ENCODE assay signal across 12 cellular contexts in the genomic region with DNA sequence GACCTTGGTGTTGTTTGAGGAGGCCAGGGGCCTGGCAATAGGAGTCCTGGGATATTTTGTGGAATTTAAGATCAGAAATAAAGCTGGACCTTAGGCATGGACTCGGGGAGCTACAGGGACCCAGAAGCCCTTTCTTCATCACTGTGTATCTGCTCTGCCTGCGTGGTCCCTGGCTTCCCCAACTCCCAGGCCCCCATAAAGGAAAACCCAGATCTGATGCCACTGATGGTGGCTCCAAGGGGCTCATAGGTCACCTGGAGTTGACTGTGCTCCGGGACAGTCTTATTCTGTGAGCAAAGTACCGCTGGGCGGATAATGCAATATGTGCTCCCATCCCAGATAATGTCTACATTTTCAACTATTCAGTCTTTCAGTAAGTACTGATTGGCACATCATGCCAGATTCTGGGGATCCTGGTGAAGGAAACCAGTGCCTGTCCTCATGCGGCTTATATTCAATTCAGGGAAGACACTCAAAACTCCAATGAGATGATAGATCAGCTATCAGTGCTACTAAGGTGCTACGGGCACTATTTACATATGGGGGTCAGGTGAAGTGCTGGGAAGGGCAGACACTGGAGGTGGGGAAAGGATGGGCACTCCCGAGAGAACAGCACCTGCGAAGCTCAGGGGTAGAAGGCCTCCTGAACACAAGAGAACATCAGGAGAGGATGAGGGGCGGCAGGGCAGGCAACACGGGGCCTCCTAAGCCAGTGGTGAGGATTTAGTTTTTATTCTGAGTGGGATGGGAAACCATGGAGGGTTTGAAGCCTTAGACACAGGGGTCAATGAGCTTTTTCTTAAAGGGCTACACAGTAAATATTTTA. TPM values are rescaled to one million over a fixed set of nuclear protein-coding genes. Genes with fewer than 3 reads are reported as not detected.
DNase-seq lines count a peak whose midpoint lies in the region; ATAC-seq and TF ChIP-seq lines count a peak whose summit lies in the region.
"Had no signal": no experiment of that assay in that cellular context is flagged by ENCODE, and none has a peak within 500 bp of the region (broad histone marks: within the 10 kb centered on the region; RNA-seq: fewer than 3 reads in every experiment).

No MANE protein-coding gene starts in this region.

- TF ChIP-seq POLR2A in GM18526 (IDR thresholded peaks at IDR 0.05; ENCODE audit: extremely low read depth, insufficient read length), result peak; percentile 33
- TF ChIP-seq POLR2A in esophagus muscularis mucosa (IDR thresholded peaks at IDR 0.05; ENCODE audit: low read depth), result no peak

- no peak overlapping the region for H3K27ac Mint-ChIP-seq in activated CD8-positive, alpha-beta memory T cell treated with anti-CD3 and anti-CD28 coated beads, Interleukin-2, amount 10 ng/mL, durations not matched to agents 7 days and 5 days

- H3K27me3 Mint-ChIP-seq in activated CD8-positive, alpha-beta memory T cell treated with anti-CD3 and anti-CD28 coated beads, Interleukin-2, amount 10 ng/mL, durations not matched to agents 7 days and 5 days, result no peaks in the 10 kb centered on the region

- peak overlapping the region; percentile 59 for H4K91ac ChIP-seq in trophoblast cell (ENCODE audit: low read depth, low read length)

- peak overlapping the region; percentile 64 for H3K14ac ChIP-seq in trophoblast cell (ENCODE audit: low read length)

- no peak for TF ChIP-seq CTCF in esophagus muscularis mucosa (IDR thresholded peaks at IDR 0.05)

- peaks cover 17% of the 10 kb centered on the region for H3K79me1 ChIP-seq in trophoblast cell (ENCODE audit: low read length)

- H3K9me2 ChIP-seq in GM23248 (ENCODE audit: insufficient read depth), result no peaks in the 10 kb centered on the region

- no peak for TF ChIP-seq EP300 in esophagus muscularis mucosa (IDR thresholded peaks at IDR 0.05)

- peak overlapping the region; percentile 34 for H2BK120ac ChIP-seq in trophoblast cell (ENCODE audit: insufficient read depth, low read length, poor library complexity)

- H3K36me3 Mint-ChIP-seq in activated CD8-positive, alpha-beta memory T cell treated with anti-CD3 and anti-CD28 coated beads, Interleukin-2, amount 10 ng/mL, durations not matched to agents 7 days and 5 days, result peaks cover 3% of the 10 kb centered on the region

- H4K8ac ChIP-seq in trophoblast cell (ENCODE audit: low read depth, low read length), result peak overlapping the region; percentile 42

- H3K4me2 ChIP-seq in trophoblast cell (ENCODE audit: low read length) (no peak overlapping the region), GM23248 (ENCODE audit: unreplicated experiment) (no peak overlapping the region)

- H3K4me1 Mint-ChIP-seq in activated CD8-positive, alpha-beta memory T cell treated with anti-CD3 and anti-CD28 coated beads, Interleukin-2, amount 10 ng/mL, durations not matched to agents 7 days and 5 days, result peaks cover 39% of the 10 kb centered on the region

- H3K4me1 ChIP-seq in SJSA1 (replicated peaks) (peaks cover 6% of the 10 kb centered on the region), esophagus muscularis mucosa (peaks cover 44 to 80% (median 54%) of the 10 kb centered on the region in 4 donors), trophoblast cell (ENCODE audit: control insufficient read depth in 1 of 2, insufficient read depth in 2 of 2, low read length in 2 of 2) (peaks cover 30 to 51% of the 10 kb centered on the region in 2 experiments), GM23248 (ENCODE audit: insufficient read depth) (peaks cover 44% of the 10 kb centered on the region)

- H3K18ac ChIP-seq in trophoblast cell (ENCODE audit: low read length), result no peak overlapping the region

- in situ Hi-C loops in GM23248 (cut with MboI), result no loop called here

- H3K4me3 ChIP-seq in SJSA1 (no peak overlapping the region), esophagus muscularis mucosa (no peak overlapping the region), trophoblast cell (ENCODE audit: low read depth, low read length) (no peak overlapping the region), GM23248 (no peak overlapping the region)

- no peak overlapping the region for H3K9ac ChIP-seq in trophoblast cell (ENCODE audit: low read length)
- H3K9ac ChIP-seq in GM23248, result no peak overlapping the region

- H3K4me3 Mint-ChIP-seq in activated CD8-positive, alpha-beta memory T cell treated with anti-CD3 and anti-CD28 coated beads, Interleukin-2, amount 10 ng/mL, durations not matched to agents 7 days and 5 days, result no peak overlapping the region

- no peak for ATAC-seq in left colon
- ATAC-seq in activated CD8-positive, alpha-beta memory T cell treated with anti-CD3 and anti-CD28 coated beads, Interleukin-2, amount 10 ng/mL, durations not matched to agents 7 days and 5 days, result no peak
- ATAC-seq: activated CD4-positive, CD25-positive, alpha-beta regulatory T cell treated with anti-CD3 and anti-CD28 coated beads, Interleukin-2, amount 50 U/mL, for 24 hours had no signal

- H3K27ac ChIP-seq in SJSA1 (no peak overlapping the region), esophagus muscularis mucosa (replicated peaks in 1 of 4) (peak overlapping the region; percentile 49 to 63 (median 59)), trophoblast cell (ENCODE audit: low read depth, low read length) (peak overlapping the region; percentile 86), GM23248 (no peak overlapping the region)

- CTCF ChIA-PET in activated CD8-positive, alpha-beta memory T cell treated with anti-CD3 and anti-CD28 coated beads, Interleukin-2, amount 10 ng/mL, durations not matched to agents 7 days and 5 days (lab: Charles Lee), result interaction anchor here (0.9 to 3.1 kb wide), 7 partner anchors 11 to 164 kb away, joined by 3 to 17 read pairs (median 3); no protein-coding TSS in a partner anchor

- H3K27me3 ChIP-seq in SJSA1 (replicated peaks) (peaks cover 17% of the 10 kb centered on the region), esophagus muscularis mucosa (peaks cover 0 to 7% (median 0%) of the 10 kb centered on the region in 4 donors), trophoblast cell (ENCODE audit: insufficient read depth, low read length) (no peaks in the 10 kb centered on the region), GM23248 (replicated peaks; ENCODE audit: insufficient read depth) (no peaks in the 10 kb centered on the region)

- no peaks in the 10 kb centered on the region for H3K9me3 Mint-ChIP-seq in activated CD8-positive, alpha-beta memory T cell treated with anti-CD3 and anti-CD28 coated beads, Interleukin-2, amount 10 ng/mL, durations not matched to agents 7 days and 5 days (ENCODE audit: low read depth)

- no peaks in the 10 kb centered on the region for H3K36me3 ChIP-seq in SJSA1
- peaks cover 0 to 1% (median 0%) of the 10 kb centered on the region in 4 donors for H3K36me3 ChIP-seq in esophagus muscularis mucosa
- peaks cover 5 to 10% of the 10 kb centered on the region in 2 experiments for H3K36me3 ChIP-seq in trophoblast cell (ENCODE audit: control insufficient read depth in 1 of 2, insufficient read depth in 2 of 2, low read length in 2 of 2)
- peaks cover 18% of the 10 kb centered on the region for H3K36me3 ChIP-seq in GM23248 (ENCODE audit: low read depth)

- H3F3A ChIP-seq in GM23248 (ENCODE audit: insufficient read depth), result peaks cover 72% of the 10 kb centered on the region

- H2AFZ ChIP-seq in trophoblast cell (ENCODE audit: insufficient read depth, low read length, poor library complexity) (no peak overlapping the region), GM23248 (no peak overlapping the region)

- no peak overlapping the region for H3K23ac ChIP-seq in trophoblast cell (ENCODE audit: low read length)

- intact Hi-C loops in esophagus muscularis mucosa (cut with DNase I), result no loop called here
- intact Hi-C loops in left colon (cut with DNase I, micrococcal nuclease), result no loop called here

- no peaks in the 10 kb centered on the region for H3K79me2 ChIP-seq in trophoblast cell (ENCODE audit: control insufficient read depth, insufficient read depth, low read length, poor library complexity)
- peaks cover 12% of the 10 kb centered on the region for H3K79me2 ChIP-seq in GM23248 (ENCODE audit: insufficient read depth)

- H2BK12ac ChIP-seq in trophoblast cell (ENCODE audit: low read length), result peak overlapping the region; percentile 51

- DNase-seq in SJSA1 (ENCODE audit: low read depth in 1 of 2, low spot score in 2 of 2) (peak; percentile 72 to 91), esophagus muscularis mucosa (ENCODE audit: extremely low spot score) (no peak), trophoblast cell (no peak), LoVo (ENCODE audit: low spot score) (no peak), GM23248 (no peak), left colon (no peak)
- no peak for DNase-seq in activated CD8-positive, alpha-beta memory T cell treated with anti-CD3 and anti-CD28 coated beads, Interleukin-2, amount 10 ng/mL, durations not matched to agents 7 days and 5 days
- DNase-seq: activated effector memory CD4-positive, alpha-beta T cell treated with Interleukin-2 at 50 U/mL for 16 hours; cerebellar nuclear complex; NCI-H1092 had no signal

- no peaks in the 10 kb centered on the region for H4K20me1 ChIP-seq in GM23248 (ENCODE audit: insufficient read depth)

- peak overlapping the region; percentile 54 for H2BK5ac ChIP-seq in trophoblast cell (ENCODE audit: low read depth, low read length, poor library complexity)

- peaks cover 3% of the 10 kb centered on the region; the same call in 1 of the 2 replicates for H3K9me3 ChIP-seq in SJSA1 (replicated peaks)
- H3K9me3 ChIP-seq in esophagus muscularis mucosa, result no peaks in the 10 kb centered on the region
- no peaks in the 10 kb centered on the region for H3K9me3 ChIP-seq in trophoblast cell (ENCODE audit: insufficient read depth, low read depth, low read length)
- H3K9me3 ChIP-seq in GM23248 (ENCODE audit: low read depth), result no peaks in the 10 kb centered on the region

- H2AK5ac ChIP-seq in trophoblast cell (ENCODE audit: low read length), result no peak overlapping the region

- WGBS in esophagus muscularis mucosa, result 83% methylated on average over 11 of the region's 11 CpGs
- no CpG with 5 or more reads among the region's 11 CpGs for WGBS in trophoblast cell (ENCODE audit: extremely low coverage, insufficient coverage, insufficient read length)
- 63% methylated on average over 11 of the region's 11 CpGs for WGBS in GM23248 (ENCODE audit: low coverage in 1 of 2, low lambda C conversion rate in 2 of 2, missing lambda C conversion rate in 2 of 2), 2 experiments

- H3K4ac ChIP-seq in trophoblast cell (ENCODE audit: low read depth, low read length), result no peak overlapping the region

- H4K12ac ChIP-seq in trophoblast cell (ENCODE audit: low read depth, low read length), result no peak overlapping the region

RNA-seq across cellular contexts. Expression of a gene that starts 5.5 kb away (rescaled TPM):
- 2.1 and 2.9 TPM in 2 replicates for total RNA-seq in SJSA1 (2014; rRNA removed; shearing (Covaris generic))
- total RNA-seq in esophagus muscularis mucosa (10 to 100 TPM in 2 of 4 donors, 1 to 10 TPM in 2; 7.2 to 15.7 (median 10.0) TPM), left colon (1 to 10 TPM; 1.3 to 5.1 TPM)
- 3.6 and 3.7 TPM in 2 replicates for polyA plus RNA-seq in trophoblast cell (2013)
- 4.4 and 6.1 TPM in 2 replicates for total RNA-seq in GM23248 (2014; rRNA removed; shearing (Covaris generic))
- 6.2 and 6.7 TPM in 2 replicates for polyA plus RNA-seq in GM23248 (2016; fragmentation: Nextera tagmentation; extraction: Ambion mirVana)
- 100 to 1,000 TPM; 148 to 184 TPM for total RNA-seq in activated CD8-positive, alpha-beta memory T cell treated with anti-CD3 and anti-CD28 coated beads, Interleukin-2, amount 10 ng/mL, durations not matched to agents 7 days and 5 days

RNA-seq across cellular contexts. Expression of a gene that starts 41.3 kb away (rescaled TPM):
- total RNA-seq in SJSA1 (2014; rRNA removed; shearing (Covaris generic)), result 225 and 311 TPM in 2 replicates
- 10 to 100 TPM in 1 of 4 donors, 1 to 10 TPM in 3; 3.6 to 12.2 (median 7.1) TPM for total RNA-seq in esophagus muscularis mucosa
- 16.8 and 19.9 TPM in 2 replicates for polyA plus RNA-seq in trophoblast cell (2013)
- total RNA-seq in GM23248 (2014; rRNA removed; shearing (Covaris generic)), result 58.6 and 93.2 TPM in 2 replicates
- polyA plus RNA-seq in GM23248 (2016; fragmentation: Nextera tagmentation; extraction: Ambion mirVana), result 55.5 and 58.1 TPM in 2 replicates
- 1 to 10 TPM; 3.6 to 8.0 TPM for total RNA-seq in left colon
- under 1 TPM; 0.16 to 0.20 TPM for total RNA-seq in activated CD8-positive, alpha-beta memory T cell treated with anti-CD3 and anti-CD28 coated beads, Interleukin-2, amount 10 ng/mL, durations not matched to agents 7 days and 5 days

Comparison
In these comparisons a context has a peak if more than half of its experiments do, and no peak if none do; other contexts are left out.
1. DNase-seq: peak in SJSA1 (2 of 2); none in esophagus muscularis mucosa (single experiment), trophoblast cell (0 of 2), LoVo (single experiment), GM23248 (single experiment), left colon (0 of 2) and activated CD8-positive, alpha-beta memory T cell treated with anti-CD3 and anti-CD28 coated beads, Interleukin-2, amount 10 ng/mL, durations not matched to agents 7 days and 5 days (single experiment).
2. H3K27ac ChIP-seq: peak in esophagus muscularis mucosa (4 of 4) and trophoblast cell (single experiment); none in SJSA1 (single experiment) and GM23248 (single experiment).
3. RNA of a gene that starts 5.5 kb away (total RNA-seq): 148 to 184 TPM in activated CD8-positive, alpha-beta memory T cell treated with anti-CD3 and anti-CD28 coated beads, Interleukin-2, amount 10 ng/mL, durations not matched to agents 7 days and 5 days; 7.2 to 15.7 TPM in esophagus muscularis mucosa, 1.3 to 5.1 TPM in left colon, 4.4 to 6.1 TPM in GM23248 and 2.1 to 2.9 TPM in SJSA1; every median in the first group is over 4 times any median in the second.